In genomic region chr17:12020595-12021590, GRCh38 we compare ENCODE assay signal across 8 cellular contexts. TPM values are rescaled to one million over a fixed set of nuclear protein-coding genes. Genes with fewer than 3 reads are reported as not detected.
DNase-seq lines count a peak whose midpoint lies in the region; ATAC-seq and TF ChIP-seq lines count a peak whose summit lies in the region.

MAP2K4 (plus strand) TSS chr17:12020877; CDS start chr17:12020887, 10 bp downstream.

- H4K8ac ChIP-seq in H9 (replicated peaks; ENCODE audit: insufficient read length, low read depth, low read length) = no peak within 1 kb of the TSS

- no peak within 1 kb of the TSS for H2BK120ac ChIP-seq in H9 (ENCODE audit: low read depth, low read length, poor library complexity, severe bottlenecking)

- H3K56ac ChIP-seq in H9 (ENCODE audit: insufficient read length, low read depth, low read length) = no peak within 1 kb of the TSS

- H4K20me1 ChIP-seq in H9 (ENCODE audit: control insufficient read depth, insufficient read depth, insufficient read length) = no peaks in the 10 kb centered on the region

- peak within 1 kb of the TSS; percentile 97 for H3K14ac ChIP-seq in H9 (ENCODE audit: insufficient read depth, low read length)

- H3K4me3 Mint-ChIP-seq in H9 (peak within 1 kb of the TSS; percentile 81 to 88), glutamatergic neuron (ENCODE audit: unreplicated experiment) (peak within 1 kb of the TSS; percentile 84), osteocyte (ENCODE audit: unreplicated experiment) (peak within 1 kb of the TSS; percentile 81)

- peak within 1 kb of the TSS; percentile 64 for H3K9ac ChIP-seq in H9 (ENCODE audit: extremely low read depth, insufficient read length, low read length)

- peaks cover 3% of the 10 kb centered on the region for H3K79me1 ChIP-seq in H9 (ENCODE audit: insufficient read depth, low read depth, low read length, poor library complexity, severe bottlenecking)

- H3K4me1 Mint-ChIP-seq in H9 (peaks cover 37 to 42% of the 10 kb centered on the region in 2 experiments), glutamatergic neuron (ENCODE audit: low read depth, unreplicated experiment) (peaks cover 8% of the 10 kb centered on the region), osteocyte (ENCODE audit: unreplicated experiment) (peaks cover 29% of the 10 kb centered on the region)

- no peak within 1 kb of the TSS for H3K23ac ChIP-seq in H9 (ENCODE audit: insufficient read length, low read depth, low read length)

- H3T11ph ChIP-seq in H9 (ENCODE audit: low read length) = no peak within 1 kb of the TSS

- H2AFZ ChIP-seq in H9 (ENCODE audit: low read length) = no peak within 1 kb of the TSS

- no peak within 1 kb of the TSS for H2BK20ac ChIP-seq in H9 (ENCODE audit: low read depth, low read length, poor library complexity, severe bottlenecking)

- ATAC-seq in activated naive CD4-positive, alpha-beta T cell treated with anti-CD3 and anti-CD28 coated beads, Interleukin-2, amount 50 U/mL, for 72 hours = peak; percentile 97 to 98
- peak; percentile 91 for ATAC-seq in thoracic aorta (ENCODE audit: insufficient number of reproducible peaks, low FRiP score, low read depth)

- H4K5ac ChIP-seq in H9 (ENCODE audit: insufficient read length, low read depth, low read length) = no peak within 1 kb of the TSS

- no peak within 1 kb of the TSS for H2BK12ac ChIP-seq in H9 (ENCODE audit: insufficient read length, low read depth, low read length)

- peak within 1 kb of the TSS; percentile 55 for H3K4me3 ChIP-seq in MG63
- H3K4me3 ChIP-seq in thoracic aorta = peak within 1 kb of the TSS; percentile 93

- H3K18ac ChIP-seq in H9 (ENCODE audit: insufficient read length, low read depth, low read length) = peak within 1 kb of the TSS; percentile 50

- no peaks in the 10 kb centered on the region for H3K36me3 Mint-ChIP-seq in H9 (ENCODE audit: insufficient read depth in 1 of 3, low read depth in 3 of 3)
- H3K36me3 Mint-ChIP-seq in activated naive CD4-positive, alpha-beta T cell treated with anti-CD3 and anti-CD28 coated beads, Interleukin-2, amount 50 U/mL, for 72 hours = no peaks in the 10 kb centered on the region
- H3K36me3 Mint-ChIP-seq in glutamatergic neuron (ENCODE audit: unreplicated experiment) = no peaks in the 10 kb centered on the region
- no peaks in the 10 kb centered on the region for H3K36me3 Mint-ChIP-seq in osteocyte (ENCODE audit: unreplicated experiment)

- peak within 1 kb of the TSS; percentile 63 for H3K4me2 ChIP-seq in H9 (ENCODE audit: insufficient read depth, insufficient read length, low read length)

- H3K9me3 Mint-ChIP-seq in H9 (no peaks in the 10 kb centered on the region), glutamatergic neuron (ENCODE audit: unreplicated experiment) (peaks cover 1% of the 10 kb centered on the region), osteocyte (ENCODE audit: unreplicated experiment) (no peaks in the 10 kb centered on the region)
- no peaks in the 10 kb centered on the region for H3K9me3 Mint-ChIP-seq in activated naive CD4-positive, alpha-beta T cell treated with anti-CD3 and anti-CD28 coated beads, Interleukin-2, amount 50 U/mL, for 72 hours

- peak; percentile 26 for DNase-seq in GM04503 (ENCODE audit: low read depth)
- DNase-seq in H9 = peak; percentile 97
- DNase-seq in MG63 = peak; percentile 87
- DNase-seq in SKM-1 (lab: John Stamatoyannopoulos, UW; ENCODE audit: unreplicated experiment) = peak; percentile 1
- peak; percentile 91 to 98 for DNase-seq in activated naive CD4-positive, alpha-beta T cell treated with anti-CD3 and anti-CD28 coated beads, Interleukin-2, amount 50 U/mL, for 72 hours (ENCODE audit: low spot score in 2 of 2)
- peak; percentile 96 for DNase-seq in glutamatergic neuron
- DNase-seq in osteocyte (ENCODE audit: extremely low spot score, unreplicated experiment) = peak; percentile 98
- peak; percentile 54 for DNase-seq in thoracic aorta (ENCODE audit: low spot score)

- no peak within 1 kb of the TSS for H2BK15ac ChIP-seq in H9 (ENCODE audit: low read depth, low read length)

- H3K27ac ChIP-seq in H9 (ENCODE audit: insufficient read length, low read depth, low read length) = no peak within 1 kb of the TSS
- peak within 1 kb of the TSS; percentile 75 to 79 for H3K27ac ChIP-seq in thoracic aorta

- H3K27me3 Mint-ChIP-seq in H9 (ENCODE audit: low read depth) (peaks cover 12% of the 10 kb centered on the region), glutamatergic neuron (ENCODE audit: unreplicated experiment) (peaks cover 2% of the 10 kb centered on the region), osteocyte (ENCODE audit: unreplicated experiment) (peaks cover 2% of the 10 kb centered on the region)

- no peak within 1 kb of the TSS for H2BK5ac ChIP-seq in H9 (ENCODE audit: insufficient read length, low read length)

- no peaks in the 10 kb centered on the region for H3K9me3 ChIP-seq in H9 (ENCODE audit: control insufficient read depth, low read depth, low read length)
- H3K9me3 ChIP-seq in MG63 = no peaks in the 10 kb centered on the region
- H3K9me3 ChIP-seq in thoracic aorta = no peaks in the 10 kb centered on the region

- no peak within 1 kb of the TSS for H2AK5ac ChIP-seq in H9 (ENCODE audit: insufficient read length, low read length)

- no peak within 1 kb of the TSS for H3K4ac ChIP-seq in H9 (ENCODE audit: low read depth, low read length)

- peaks cover 3% of the 10 kb centered on the region for H3K23me2 ChIP-seq in H9 (ENCODE audit: insufficient read length, low read depth, low read length, poor library complexity, severe bottlenecking)

- peaks cover 13% of the 10 kb centered on the region; the same call in 1 of the 2 replicates for H3K79me2 ChIP-seq in H9 (ENCODE audit: insufficient read depth, low read length)

- H3K4me1 ChIP-seq in H9 (ENCODE audit: insufficient read depth, low read length) (no peaks in the 10 kb centered on the region), thoracic aorta (ENCODE audit: control insufficient read depth in 1 of 2, low read depth in 2 of 2) (peaks cover 9 to 39% of the 10 kb centered on the region in 2 donors)

- H3K27ac Mint-ChIP-seq in H9 (peak within 1 kb of the TSS in 1 of 3 experiments; percentile 89; a peak in 2 of 7 replicates), glutamatergic neuron (ENCODE audit: unreplicated experiment) (peak within 1 kb of the TSS; percentile 70), osteocyte (ENCODE audit: unreplicated experiment) (peak within 1 kb of the TSS; percentile 75)
- H3K27ac Mint-ChIP-seq in activated naive CD4-positive, alpha-beta T cell treated with anti-CD3 and anti-CD28 coated beads, Interleukin-2, amount 50 U/mL, for 72 hours = peak within 1 kb of the TSS in 1 of 2 donors; percentile 67

- no peak for TF ChIP-seq CTCF in H9 (conservative IDR thresholded peaks at IDR 0.05)
- TF ChIP-seq CTCF in glutamatergic neuron (IDR thresholded peaks at IDR 0.05; ENCODE audit: partially characterized antibody, unreplicated experiment) = no peak
- no peak for TF ChIP-seq CTCF in osteocyte (IDR thresholded peaks at IDR 0.05)
- TF ChIP-seq CTCF in thoracic aorta (IDR thresholded peaks at IDR 0.05) = no peak

- H3K27me3 ChIP-seq in H9 (ENCODE audit: insufficient read depth, low read length) = no peaks in the 10 kb centered on the region
- no peaks in the 10 kb centered on the region; the same call in 1 of the 2 replicates for H3K27me3 ChIP-seq in MG63
- H3K27me3 ChIP-seq in thoracic aorta (replicated peaks; ENCODE audit: insufficient read depth) = no peaks in the 10 kb centered on the region

- H3K36me3 ChIP-seq in MG63 (0 out of 2 replicates have a peak, but pooled peaks cover 2% of the 10 kb centered on the region), thoracic aorta (no peaks in the 10 kb centered on the region)

- no CpG with 5 or more reads among the region's 124 CpGs for WGBS in H9 (ENCODE audit: extremely low coverage, insufficient read length, low lambda C conversion rate)

- H4K91ac ChIP-seq in H9 (ENCODE audit: insufficient read length, low read depth, low read length) = no peak within 1 kb of the TSS

RNA-seq across cellular contexts. Expression of gene MAP2K4, which starts in this region (rescaled TPM):
- total RNA-seq in H9 (2021) = 46.1 and 47.5 TPM in 2 replicates
- total RNA-seq in MG63 (2014; rRNA removed; shearing (Covaris generic); ENCODE audit: low replicate concordance) = 22.9 and 32.4 TPM in 2 replicates
- 10 to 100 TPM; 19.9 to 24.9 TPM for total RNA-seq in activated naive CD4-positive, alpha-beta T cell treated with anti-CD3 and anti-CD28 coated beads, Interleukin-2, amount 50 U/mL, for 72 hours
- total RNA-seq in glutamatergic neuron (ENCODE audit: unreplicated experiment) = 35.4 TPM
- total RNA-seq in osteocyte = 22.9 and 28.5 TPM in 2 replicates
- total RNA-seq in thoracic aorta = 10 to 100 TPM; 16.7 to 38.7 TPM

Comparison
In these comparisons a context has a peak if more than half of its experiments do, and no peak if none do; other contexts are left out.
1. DNase-seq: peak in every context shown above with its lines; median percentile 98 in osteocyte; 97 in H9; 96 in glutamatergic neuron; 94 in activated naive CD4-positive, alpha-beta T cell treated with anti-CD3 and anti-CD28 coated beads, Interleukin-2, amount 50 U/mL, for 72 hours; 87 in MG63; 54 in thoracic aorta; 26 in GM04503; 1 in SKM-1.